In the genomic region with DNA sequence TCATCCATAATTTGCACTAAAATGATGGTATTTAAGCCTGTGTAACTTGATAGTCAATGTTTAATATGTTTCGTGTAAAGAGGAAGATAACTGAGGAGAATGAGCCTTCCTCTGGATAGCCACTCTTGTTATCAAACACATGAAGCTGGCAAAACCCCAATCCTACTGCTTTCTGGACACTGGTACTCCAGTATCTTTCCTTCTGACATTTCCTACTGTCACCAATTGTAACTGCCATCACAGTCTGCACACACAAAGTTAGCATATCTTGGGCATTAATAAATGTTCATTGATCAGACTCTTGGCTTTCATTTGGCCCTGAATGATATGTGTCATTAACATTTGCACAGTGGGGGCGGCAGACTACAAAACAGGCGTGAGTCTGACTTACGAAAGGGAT, we compare ENCODE assay signal across 2 cellular contexts.
TF ChIP-seq lines count a peak whose summit lies in the region.

No MANE protein-coding gene starts in this region.

TF ChIP-seq in H1, 55 proteins besides CTCF, POLR2A, EP300 and RAD21:
- TF ChIP-seq KDM4A (IDR thresholded peaks at IDR 0.05; ENCODE audit: low read depth, low read length, severe bottlenecking): no peak

TF ChIP-seq in neural cell, 6 proteins besides CTCF, POLR2A, EP300 and RAD21:
- TF ChIP-seq EZH2 (IDR thresholded peaks at IDR 0.05; ENCODE audit: borderline replicate concordance, insufficient read depth, low read length, poor library complexity, severe bottlenecking) (no peak), SMC3 (conservative IDR thresholded peaks at IDR 0.05; ENCODE audit: poor library complexity) (no peak), POLR2AphosphoS5 (IDR thresholded peaks at IDR 0.05) (no peak), TAF1 (IDR thresholded peaks at IDR 0.05; ENCODE audit: low read depth) (no peak), MXI1 (conservative IDR thresholded peaks at IDR 0.05; ENCODE audit: poor library complexity, severe bottlenecking) (no peak)
- TF ChIP-seq, protein P1, sequence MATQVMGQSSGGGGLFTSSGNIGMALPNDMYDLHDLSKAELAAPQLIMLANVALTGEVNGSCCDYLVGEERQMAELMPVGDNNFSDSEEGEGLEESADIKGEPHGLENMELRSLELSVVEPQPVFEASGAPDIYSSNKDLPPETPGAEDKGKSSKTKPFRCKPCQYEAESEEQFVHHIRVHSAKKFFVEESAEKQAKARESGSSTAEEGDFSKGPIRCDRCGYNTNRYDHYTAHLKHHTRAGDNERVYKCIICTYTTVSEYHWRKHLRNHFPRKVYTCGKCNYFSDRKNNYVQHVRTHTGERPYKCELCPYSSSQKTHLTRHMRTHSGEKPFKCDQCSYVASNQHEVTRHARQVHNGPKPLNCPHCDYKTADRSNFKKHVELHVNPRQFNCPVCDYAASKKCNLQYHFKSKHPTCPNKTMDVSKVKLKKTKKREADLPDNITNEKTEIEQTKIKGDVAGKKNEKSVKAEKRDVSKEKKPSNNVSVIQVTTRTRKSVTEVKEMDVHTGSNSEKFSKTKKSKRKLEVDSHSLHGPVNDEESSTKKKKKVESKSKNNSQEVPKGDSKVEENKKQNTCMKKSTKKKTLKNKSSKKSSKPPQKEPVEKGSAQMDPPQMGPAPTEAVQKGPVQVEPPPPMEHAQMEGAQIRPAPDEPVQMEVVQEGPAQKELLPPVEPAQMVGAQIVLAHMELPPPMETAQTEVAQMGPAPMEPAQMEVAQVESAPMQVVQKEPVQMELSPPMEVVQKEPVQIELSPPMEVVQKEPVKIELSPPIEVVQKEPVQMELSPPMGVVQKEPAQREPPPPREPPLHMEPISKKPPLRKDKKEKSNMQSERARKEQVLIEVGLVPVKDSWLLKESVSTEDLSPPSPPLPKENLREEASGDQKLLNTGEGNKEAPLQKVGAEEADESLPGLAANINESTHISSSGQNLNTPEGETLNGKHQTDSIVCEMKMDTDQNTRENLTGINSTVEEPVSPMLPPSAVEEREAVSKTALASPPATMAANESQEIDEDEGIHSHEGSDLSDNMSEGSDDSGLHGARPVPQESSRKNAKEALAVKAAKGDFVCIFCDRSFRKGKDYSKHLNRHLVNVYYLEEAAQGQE (IDR thresholded peaks at IDR 0.05; ENCODE audit: borderline replicate concordance): no peak
